In genomic region chr11:62786318-62787004, GRCh38 we compare ENCODE assay signal across 8 cellular contexts. TPM values are rescaled to one million over a fixed set of nuclear protein-coding genes. Genes with fewer than 3 reads are reported as not detected.
DNase-seq lines count a peak whose midpoint lies in the region; ATAC-seq and TF ChIP-seq lines count a peak whose summit lies in the region.

No MANE protein-coding gene starts in this region.

- ATAC-seq in GM19043 (IDR thresholded peaks at IDR 0.05; ENCODE audit: low read depth, unreplicated experiment): peak; percentile 53
- peak; percentile 78 for ATAC-seq in HG03432 (IDR thresholded peaks at IDR 0.05; ENCODE audit: unreplicated experiment)
- peak; percentile 85 for ATAC-seq in left lobe of liver

- H3K27me3 ChIP-seq in BE2C: no peaks in the 10 kb centered on the region

- no peaks in the 10 kb centered on the region for H3K4me1 ChIP-seq in BE2C

- H3K9me3 ChIP-seq in BE2C: no peaks in the 10 kb centered on the region

- peak; percentile 80 for TF ChIP-seq CTCF in BE2C (IDR thresholded peaks at IDR 0.05; ENCODE audit: low read depth, low read length)

- H3K36me3 ChIP-seq in BE2C: peaks cover 4% of the 10 kb centered on the region; the same call in 1 of the 2 replicates

- peak overlapping the region; percentile 81 for H3K4me3 ChIP-seq in BE2C (ENCODE audit: low read depth, low read length)

- peak; percentile 80 for DNase-seq in BE2C
- DNase-seq in NCI-H524 treated with DMSO at 0.1 percent for 48 hours (lab: John Stamatoyannopoulos, UW): peak; percentile 34
- DNase-seq in activated CD4-positive, alpha-beta T cell treated with anti-CD3 and anti-CD28 coated beads, Interleukin-2, amount 50 U/mL, for 1 hour: peak; percentile 78
- DNase-seq in cortex of kidney (lab: John Stamatoyannopoulos, UW): peak; percentile 33
- peak; percentile 88 for DNase-seq in left lobe of liver (ENCODE audit: low spot score)
- DNase-seq in stimulated activated CD4-positive, alpha-beta T cell treated with anti-CD3 and anti-CD28 coated beads, Interleukin-2, amount 100 ng/mL, for 4 hours (ENCODE audit: low read depth): peak; percentile 73

RNA-seq across cellular contexts. Expression of gene TMEM179B, which starts 0.7 kb away (rescaled TPM):
- 79.2 TPM for polyA plus RNA-seq in BE2C (2012; ENCODE audit: insufficient read depth, insufficient read length, low read depth)
- total RNA-seq in left lobe of liver: 27.5 TPM

RNA-seq across cellular contexts. Expression of gene TMEM223, which starts 5.3 kb away (rescaled TPM):
- polyA plus RNA-seq in BE2C (2012; ENCODE audit: insufficient read depth, insufficient read length, low read depth): 31.6 TPM
- 7.6 TPM for total RNA-seq in left lobe of liver

RNA-seq across cellular contexts. Expression of gene TAF6L, which starts 15.3 kb away (rescaled TPM):
- 22.0 TPM for polyA plus RNA-seq in BE2C (2012; ENCODE audit: insufficient read depth, insufficient read length, low read depth)
- 22.9 TPM for total RNA-seq in left lobe of liver

RNA-seq across cellular contexts. Expression of gene NXF1, which starts 18.8 kb away (rescaled TPM):
- polyA plus RNA-seq in BE2C (2012; ENCODE audit: insufficient read depth, insufficient read length, low read depth): 57.7 TPM
- total RNA-seq in left lobe of liver: 42.8 TPM

RNA-seq across cellular contexts. Expression of gene POLR2G, which starts 25.1 kb away (rescaled TPM):
- polyA plus RNA-seq in BE2C (2012; ENCODE audit: insufficient read depth, insufficient read length, low read depth): 173 TPM
- 22.7 TPM for total RNA-seq in left lobe of liver

Comparison
In these comparisons a context has a peak if more than half of its experiments do, and no peak if none do; other contexts are left out.
1. Peak in every context shown above with its lines: DNase-seq, ATAC-seq and H3K4me3 ChIP-seq.
2. DNase-seq: peak in every context shown above with its lines; median percentile 88 in left lobe of liver; 80 in BE2C; 78 in activated CD4-positive, alpha-beta T cell treated with anti-CD3 and anti-CD28 coated beads, Interleukin-2, amount 50 U/mL, for 1 hour; 73 in stimulated activated CD4-positive, alpha-beta T cell treated with anti-CD3 and anti-CD28 coated beads, Interleukin-2, amount 100 ng/mL, for 4 hours; 34 in NCI-H524 treated with DMSO at 0.1 percent for 48 hours; 33 in cortex of kidney.